Comparison of ENCODE assay signal across 16 cellular contexts in the genomic region with DNA sequence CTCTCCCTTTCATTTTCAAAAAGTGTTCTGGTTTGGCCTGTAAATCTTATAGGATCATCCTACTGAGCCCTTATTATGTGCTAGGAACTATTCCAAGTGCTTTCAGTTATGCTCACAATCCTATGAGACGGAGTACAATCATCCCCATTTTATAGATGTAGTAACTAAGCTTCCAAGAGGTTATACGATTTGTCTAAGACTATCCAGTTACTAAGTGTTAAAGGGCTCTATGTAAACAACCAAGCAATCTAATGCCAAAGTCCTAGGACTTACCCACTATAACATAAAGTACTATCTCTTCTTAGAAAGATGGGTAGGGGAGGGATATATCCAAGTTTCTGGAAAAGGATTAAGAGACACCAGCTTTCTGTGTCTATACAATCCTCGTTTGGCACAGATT.
"Had no signal": no experiment of that assay in that cellular context is flagged by ENCODE, and none has a peak within 500 bp of the region (broad histone marks: within the 10 kb centered on the region; RNA-seq: fewer than 3 reads in every experiment).

No MANE protein-coding gene starts in this region.

- H3K27ac ChIP-seq: epithelial cell of prostate, lower lobe of right lung, parathyroid adenoma had no signal

- H3K9me3 Mint-ChIP-seq: activated naive CD8-positive, alpha-beta T cell treated with anti-CD3 and anti-CD28 coated beads, Interleukin-2, amount 10 ng/mL, durations not matched to agents 7 days and 5 days; brain; stimulated activated naive B cell treated with anti-CD40 and anti-IgM and Interleukin-4, amounts not matched to agents 10 μg/mL and 1 μg/mL and 100 μg/mL, for 72 hours; T-helper 2 cell treated with Interferon-gamma antibody and Interleukin-4, amounts not matched to agents 5 μg/mL and 100 μg/mL, for 36 hours had no signal

- H3K27ac Mint-ChIP-seq: activated naive CD8-positive, alpha-beta T cell treated with anti-CD3 and anti-CD28 coated beads, Interleukin-2, amount 10 ng/mL, durations not matched to agents 7 days and 5 days; stimulated activated naive B cell treated with anti-CD40 and anti-IgM and Interleukin-4, amounts not matched to agents 10 μg/mL and 1 μg/mL and 100 μg/mL, for 72 hours; T-helper 2 cell treated with Interferon-gamma antibody and Interleukin-4, amounts not matched to agents 5 μg/mL and 100 μg/mL, for 36 hours had no signal

- H3K79me2 ChIP-seq: parathyroid adenoma had no signal

- H3K36me3 ChIP-seq: transverse colon had no signal

- H3K9me3 ChIP-seq: gastroesophageal sphincter, heart right ventricle, lower lobe of right lung, transverse colon had no signal

- H3K9ac ChIP-seq: parathyroid adenoma had no signal

- H3K27me3 ChIP-seq: gastroesophageal sphincter, heart right ventricle, transverse colon had no signal

- H3K4me3 ChIP-seq: gastroesophageal sphincter, heart right ventricle, lower lobe of right lung, transverse colon had no signal

- H3K4me3 Mint-ChIP-seq: activated naive CD8-positive, alpha-beta T cell treated with anti-CD3 and anti-CD28 coated beads, Interleukin-2, amount 10 ng/mL, durations not matched to agents 7 days and 5 days; brain; stimulated activated naive B cell treated with anti-CD40 and anti-IgM and Interleukin-4, amounts not matched to agents 10 μg/mL and 1 μg/mL and 100 μg/mL, for 72 hours; T-helper 2 cell treated with Interferon-gamma antibody and Interleukin-4, amounts not matched to agents 5 μg/mL and 100 μg/mL, for 36 hours had no signal

- H2AFZ ChIP-seq: parathyroid adenoma had no signal

- ATAC-seq: gastroesophageal sphincter; stimulated activated naive B cell treated with anti-CD40 and anti-IgM and Interleukin-4, amounts not matched to agents 10 μg/mL and 1 μg/mL and 100 μg/mL, for 72 hours had no signal

- DNase-seq: activated CD4-positive, alpha-beta T cell treated with anti-CD3 and anti-CD28 coated beads, Interleukin-2, amount 50 U/mL, for 1 hour; activated CD4-positive, CD25-positive, alpha-beta regulatory T cell; activated CD8-positive, alpha-beta memory T cell treated with anti-CD3 and anti-CD28 coated beads for 24 hours; activated naive CD8-positive, alpha-beta T cell treated with anti-CD3 and anti-CD28 coated beads, Interleukin-2, amount 10 ng/mL, durations not matched to agents 7 days and 5 days; cerebellar nuclear complex; dermis blood vessel endothelial cell; heart right ventricle; lower lobe of right lung; stimulated activated CD4-positive, alpha-beta T cell treated with anti-CD3 and anti-CD28 coated beads, Interleukin-4, amount 100 ng/mL, for 1 hour; stimulated activated naive B cell treated with anti-CD40 and anti-IgM and Interleukin-4, amounts not matched to agents 10 μg/mL and 1 μg/mL and 100 μg/mL, for 72 hours; transverse colon had no signal

- H3K27me3 Mint-ChIP-seq: activated naive CD8-positive, alpha-beta T cell treated with anti-CD3 and anti-CD28 coated beads, Interleukin-2, amount 10 ng/mL, durations not matched to agents 7 days and 5 days; brain; stimulated activated naive B cell treated with anti-CD40 and anti-IgM and Interleukin-4, amounts not matched to agents 10 μg/mL and 1 μg/mL and 100 μg/mL, for 72 hours had no signal
